ENCODE assay signal across 17 cellular contexts in the genomic region with DNA sequence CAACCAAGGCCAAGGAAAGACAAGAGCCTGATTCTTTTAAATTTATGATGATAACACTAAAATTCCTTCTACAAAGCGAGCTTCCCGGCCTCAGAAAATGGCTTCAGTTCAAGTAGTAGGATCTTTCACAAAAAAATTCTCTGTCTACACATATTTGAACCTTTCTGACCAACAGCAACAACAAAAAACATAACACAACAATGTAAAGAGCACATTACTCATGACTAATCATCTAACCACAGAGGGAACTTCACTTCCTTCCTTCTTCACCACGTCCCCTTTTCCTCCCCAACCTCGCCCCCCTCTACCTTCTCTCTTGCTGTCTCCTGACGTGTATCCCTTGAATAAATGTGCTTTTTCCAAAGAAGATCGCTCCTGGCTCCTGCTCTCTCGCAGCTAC.
DNase-seq lines count a peak whose midpoint lies in the region; ATAC-seq and FAIRE-seq lines count a peak whose summit lies in the region.
"Had no signal": no experiment of that assay in that cellular context is flagged by ENCODE, and none has a peak within 500 bp of the region (broad histone marks: within the 10 kb centered on the region; RNA-seq: fewer than 3 reads in every experiment).

No MANE protein-coding gene starts in this region.

- ATAC-seq in GM18909 (IDR thresholded peaks at IDR 0.05; ENCODE audit: poor library complexity, unreplicated experiment) (no peak), T-cell (replicated peaks in 1 of 4) (no peak)
- ATAC-seq: A549; activated T-cell treated with anti-CD3 and anti-CD28 coated beads, Interleukin-2, amount 50 U/mL, for 4 hours; HepG2 had no signal

- peaks cover 7 to 11% (median 8%) of the 10 kb centered on the region in 3 donors for H3K4me1 Mint-ChIP-seq in T-cell
- H3K4me1 Mint-ChIP-seq: activated B cell treated with CpG ODN at 0.5 μM for 24 hours had no signal

- CTCF ChIA-PET in T-cell (lab: Charles Lee) = no interaction called here

- H3K4me3 Mint-ChIP-seq in T-cell = no peak overlapping the region
- H3K4me3 Mint-ChIP-seq: activated B cell treated with CpG ODN at 0.5 μM for 24 hours; activated T-cell treated with anti-CD3 and anti-CD28 coated beads, Interleukin-2, amount 50 U/mL, for 4 hours had no signal

- POLR2A ChIA-PET in T-cell (lab: Charles Lee) = no interaction called here

- H3K36me3 Mint-ChIP-seq in T-cell = no peaks in the 10 kb centered on the region

- H3K27ac Mint-ChIP-seq in T-cell = no peak overlapping the region
- H3K27ac Mint-ChIP-seq: activated B cell treated with CpG ODN at 0.5 μM for 24 hours had no signal

- FAIRE-seq in HTR-8/SVneo (lab: Jason Lieb, UNC) = peak; percentile 58
- FAIRE-seq: A549, GM18507, HepG2 had no signal

- peaks cover 8 to 21% (median 10%) of the 10 kb centered on the region in 3 donors for H3K9me3 Mint-ChIP-seq in T-cell

- H3K27me3 Mint-ChIP-seq in T-cell = peaks cover 24 to 36% of the 10 kb centered on the region in 2 donors

- DNase-seq in A172 (ENCODE audit: low spot score) = peak; percentile 51
- peak; percentile 34 for DNase-seq in HTR-8/SVneo (ENCODE audit: insufficient read length, low spot score)
- peak; percentile 72 for DNase-seq in SKM-1 treated with dmso at 0.1 percent for 144 hours (lab: John Stamatoyannopoulos, UW; ENCODE audit: unreplicated experiment)
- DNase-seq in foreskin melanocyte = peak; percentile 88
- no peak for DNase-seq in UCSD-AML1 (lab: John Stamatoyannopoulos, UW; ENCODE audit: unreplicated experiment)
- DNase-seq in cerebellum (ENCODE audit: low spot score) = no peak
- no peak for DNase-seq in T-cell
- DNase-seq: activated B cell treated with CpG ODN at 0.5 μM for 24 hours; activated T-cell treated with anti-CD3 and anti-CD28 coated beads, Interleukin-2, amount 50 U/mL, for 4 hours; DMS79 treated with DMSO at 0.1 percent for 48 hours; posterior cingulate gyrus; RPMI8226; stimulated activated CD4-positive, alpha-beta T cell treated with anti-CD3 and anti-CD28 coated beads, Interleukin-4, amount 100 ng/mL, for 24 hours had no signal

Comparison
In these comparisons a context has a peak if more than half of its experiments do, and no peak if none do; other contexts are left out.
1. DNase-seq: peak in A172 (single experiment), HTR-8/SVneo (single experiment), SKM-1 treated with dmso at 0.1 percent for 144 hours (single experiment) and foreskin melanocyte (single experiment); none in UCSD-AML1 (single experiment), cerebellum (single experiment) and T-cell (0 of 34).